1 cellular context compared by ENCODE assay signal in the genomic region with DNA sequence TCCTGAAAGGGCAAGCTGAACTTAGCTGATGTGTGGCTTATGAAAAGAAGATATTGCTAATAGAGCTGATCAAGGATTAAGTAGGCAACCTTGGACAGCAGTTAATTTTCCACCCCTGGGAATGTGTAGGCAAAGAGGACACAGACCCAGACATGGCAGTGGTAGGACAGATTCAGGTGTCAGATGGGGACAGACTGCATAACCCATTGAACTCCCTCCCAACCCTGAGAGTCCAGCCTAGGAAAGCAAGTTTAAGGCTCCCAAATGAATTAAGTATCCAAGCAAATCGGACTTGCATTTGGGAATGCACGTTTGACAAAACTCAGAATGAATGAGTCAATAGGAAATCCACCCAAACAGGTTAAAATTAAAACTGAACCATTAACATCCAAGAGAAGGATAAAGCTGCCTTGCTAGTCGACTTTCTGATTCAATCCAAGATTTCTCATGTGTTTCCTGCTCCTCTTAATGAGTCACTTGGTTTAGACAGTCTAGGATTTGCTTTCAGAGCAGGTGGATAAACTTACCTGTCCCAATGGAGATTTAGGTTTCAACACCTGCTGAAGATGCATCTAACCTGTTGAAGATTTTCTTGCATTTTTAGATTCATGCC.
TF ChIP-seq lines count a peak whose summit lies in the region.

No MANE protein-coding gene starts in this region.

TF ChIP-seq in IMR-90, 13 proteins besides CTCF, POLR2A, EP300 and RAD21 (continued from another document):
- TF ChIP-seq MAFK (IDR thresholded peaks at IDR 0.05; ENCODE audit: low read depth, low read length), result no peak
- TF ChIP-seq RCOR1 (IDR thresholded peaks at IDR 0.05; ENCODE audit: insufficient replicate concordance, low read length), result no peak
- no peak for TF ChIP-seq CHD1 (IDR thresholded peaks at IDR 0.05; ENCODE audit: low read depth, low read length)
- no peak for TF ChIP-seq CEBPB (IDR thresholded peaks at IDR 0.05; ENCODE audit: low read depth, low read length)
- no peak for TF ChIP-seq MAZ (IDR thresholded peaks at IDR 0.05; ENCODE audit: borderline replicate concordance, low read depth, low read length)
- no peak for TF ChIP-seq RFX5 (IDR thresholded peaks at IDR 0.05; ENCODE audit: low read depth, low read length)
TF ChIP-seq in IMR-90: peak in this region for 0.
